19 cellular contexts compared by ENCODE assay signal in the genomic region with DNA sequence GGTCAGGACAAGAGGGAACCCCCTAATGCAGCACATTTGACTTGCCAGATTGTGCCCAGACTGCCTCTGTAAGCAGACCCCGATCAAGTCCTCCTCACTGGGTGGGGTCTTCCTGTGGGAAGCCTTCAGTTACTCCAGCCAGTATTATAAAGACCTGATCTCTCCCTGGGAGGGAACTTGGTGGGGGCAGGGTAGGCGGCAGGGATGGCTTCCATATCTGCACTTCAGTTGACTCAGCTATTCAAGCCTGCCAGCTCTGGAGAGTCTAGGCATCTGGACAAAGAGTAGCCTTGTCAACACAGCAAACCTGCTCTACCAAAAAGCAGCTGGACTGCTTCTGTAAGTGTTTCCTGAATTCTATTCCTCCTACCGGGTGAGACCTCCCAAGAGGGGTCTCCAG. TPM values are rescaled to one million over a fixed set of nuclear protein-coding genes. Genes with fewer than 3 reads are reported as not detected.
DNase-seq lines count a peak whose midpoint lies in the region; ATAC-seq lines count a peak whose summit lies in the region.
"Had no signal": no experiment of that assay in that cellular context is flagged by ENCODE, and none has a peak within 500 bp of the region (broad histone marks: within the 10 kb centered on the region; RNA-seq: fewer than 3 reads in every experiment).

No MANE protein-coding gene starts in this region.

- CTCF ChIA-PET in activated CD4-positive, alpha-beta T cell treated with anti-CD3 and anti-CD28 coated beads, Interleukin-2, amount 10 ng/mL, durations not matched to agents 7 days and 5 days (lab: Charles Lee) = interaction anchor here (1.5 to 1.7 kb wide), 4 partner anchors 10 to 74 kb away, joined by 4 to 8 read pairs (median 5); no protein-coding TSS in a partner anchor
- CTCF ChIA-PET in activated CD4-positive, alpha-beta T cell treated with anti-CD3 and anti-CD28 coated beads for 36 hours (lab: Charles Lee) = interaction anchor here (0.9 to 1.7 kb wide), 3 partner anchors 14 to 46 kb away, joined by 3 to 6 read pairs (median 5); no protein-coding TSS in a partner anchor

- no peaks in the 10 kb centered on the region for H3K9me3 ChIP-seq in SJCRH30 (replicated peaks)

- ATAC-seq in activated CD4-positive, alpha-beta T cell treated with anti-CD3 and anti-CD28 coated beads for 36 hours = no peak
- ATAC-seq in effector memory CD8-positive, alpha-beta T cell (replicated peaks) = no peak
- ATAC-seq in stimulated activated effector memory CD8-positive, alpha-beta T cell treated with anti-CD3 and anti-CD28 coated beads, Interleukin-12 subunit alpha, Interleukin-12 subunit beta, amount 100 ng/mL, for 72 hours = no peak
- ATAC-seq: HCT116 had no signal

- H3K27ac ChIP-seq in SJCRH30 = no peak overlapping the region

- no peak overlapping the region for H3K4me3 Mint-ChIP-seq in activated CD4-positive, alpha-beta T cell treated with anti-CD3 and anti-CD28 coated beads, Interleukin-2, amount 10 ng/mL, durations not matched to agents 7 days and 5 days
- H3K4me3 Mint-ChIP-seq in activated CD4-positive, alpha-beta T cell treated with anti-CD3 and anti-CD28 coated beads for 36 hours = no peak overlapping the region
- peak overlapping the region; percentile 1 to 61 for H3K4me3 Mint-ChIP-seq in effector memory CD8-positive, alpha-beta T cell
- H3K4me3 Mint-ChIP-seq in stimulated activated effector memory CD8-positive, alpha-beta T cell treated with anti-CD3 and anti-CD28 coated beads, Interleukin-12 subunit alpha, Interleukin-12 subunit beta, amount 100 ng/mL, for 72 hours = peak overlapping the region; percentile 53
- H3K4me3 Mint-ChIP-seq: activated B cell treated with CpG ODN at 0.5 μM for 24 hours, memory B cell had no signal

- peak overlapping the region; percentile 59 for H3K27ac Mint-ChIP-seq in activated CD4-positive, alpha-beta T cell treated with anti-CD3 and anti-CD28 coated beads, Interleukin-2, amount 10 ng/mL, durations not matched to agents 7 days and 5 days
- no peak overlapping the region for H3K27ac Mint-ChIP-seq in activated CD4-positive, alpha-beta T cell treated with anti-CD3 and anti-CD28 coated beads for 36 hours
- peak overlapping the region; percentile 1 to 90 for H3K27ac Mint-ChIP-seq in effector memory CD8-positive, alpha-beta T cell
- H3K27ac Mint-ChIP-seq in stimulated activated effector memory CD8-positive, alpha-beta T cell treated with anti-CD3 and anti-CD28 coated beads, Interleukin-12 subunit alpha, Interleukin-12 subunit beta, amount 100 ng/mL, for 72 hours = peak overlapping the region; percentile 91
- H3K27ac Mint-ChIP-seq: activated B cell treated with CpG ODN at 0.5 μM for 24 hours, memory B cell had no signal

- H3K36me3 Mint-ChIP-seq in activated CD4-positive, alpha-beta T cell treated with anti-CD3 and anti-CD28 coated beads, Interleukin-2, amount 10 ng/mL, durations not matched to agents 7 days and 5 days (ENCODE audit: low read depth) = peaks cover 19% of the 10 kb centered on the region
- H3K36me3 Mint-ChIP-seq in activated CD4-positive, alpha-beta T cell treated with anti-CD3 and anti-CD28 coated beads for 36 hours (ENCODE audit: low read depth) = no peaks in the 10 kb centered on the region
- H3K36me3 Mint-ChIP-seq in effector memory CD8-positive, alpha-beta T cell (ENCODE audit: insufficient read depth) = no peaks in the 10 kb centered on the region
- no peaks in the 10 kb centered on the region for H3K36me3 Mint-ChIP-seq in stimulated activated effector memory CD8-positive, alpha-beta T cell treated with anti-CD3 and anti-CD28 coated beads, Interleukin-12 subunit alpha, Interleukin-12 subunit beta, amount 100 ng/mL, for 72 hours
- H3K36me3 Mint-ChIP-seq: memory B cell had no signal

- DNase-seq in activated CD4-positive, alpha-beta T cell treated with anti-CD3 and anti-CD28 coated beads, Interleukin-2, amount 10 ng/mL, durations not matched to agents 7 days and 5 days = no peak
- no peak for DNase-seq in activated CD4-positive, alpha-beta T cell treated with anti-CD3 and anti-CD28 coated beads for 36 hours
- DNase-seq in NCI-H2029 (lab: John Stamatoyannopoulos, UW) (peak; percentile 93), SJCRH30 (no peak), COR-L47 (lab: John Stamatoyannopoulos, UW) (no peak), G401 (ENCODE audit: low spot score) (no peak)
- no peak for DNase-seq in effector memory CD8-positive, alpha-beta T cell
- DNase-seq in stimulated activated effector memory CD8-positive, alpha-beta T cell treated with anti-CD3 and anti-CD28 coated beads, Interleukin-12 subunit alpha, Interleukin-12 subunit beta, amount 100 ng/mL, for 72 hours (ENCODE audit: low spot score in 2 of 2) = no peak
- DNase-seq: activated B cell treated with CpG ODN at 0.5 μM for 24 hours, DMS 273 treated with DMSO at 0.1 percent for 48 hours, NCI-H2171, occipital lobe, small intestine had no signal

- no peaks in the 10 kb centered on the region for H3K36me3 ChIP-seq in SJCRH30

- in situ Hi-C loops in G401 (cut with HindIII; ENCODE audit: low sequenced_read_pairs) = no loop called here

- H3K4me1 Mint-ChIP-seq in activated CD4-positive, alpha-beta T cell treated with anti-CD3 and anti-CD28 coated beads, Interleukin-2, amount 10 ng/mL, durations not matched to agents 7 days and 5 days = peaks cover 60% of the 10 kb centered on the region
- H3K4me1 Mint-ChIP-seq in activated CD4-positive, alpha-beta T cell treated with anti-CD3 and anti-CD28 coated beads for 36 hours = peaks cover 33% of the 10 kb centered on the region
- peaks cover 29 to 42% of the 10 kb centered on the region in 2 donors for H3K4me1 Mint-ChIP-seq in effector memory CD8-positive, alpha-beta T cell (ENCODE audit: low read depth in 2 of 2)
- H3K4me1 Mint-ChIP-seq in stimulated activated effector memory CD8-positive, alpha-beta T cell treated with anti-CD3 and anti-CD28 coated beads, Interleukin-12 subunit alpha, Interleukin-12 subunit beta, amount 100 ng/mL, for 72 hours = peaks cover 40% of the 10 kb centered on the region

- peaks cover 22% of the 10 kb centered on the region for H3K27me3 Mint-ChIP-seq in activated CD4-positive, alpha-beta T cell treated with anti-CD3 and anti-CD28 coated beads, Interleukin-2, amount 10 ng/mL, durations not matched to agents 7 days and 5 days
- H3K27me3 Mint-ChIP-seq in activated CD4-positive, alpha-beta T cell treated with anti-CD3 and anti-CD28 coated beads for 36 hours = no peaks in the 10 kb centered on the region
- H3K27me3 Mint-ChIP-seq in effector memory CD8-positive, alpha-beta T cell = peaks cover 0 to 4% of the 10 kb centered on the region in 2 donors
- H3K27me3 Mint-ChIP-seq: activated B cell treated with CpG ODN at 0.5 μM for 24 hours, memory B cell had no signal

- intact Hi-C loops in activated CD4-positive, alpha-beta T cell treated with anti-CD3 and anti-CD28 coated beads for 36 hours (cut with DNase I, micrococcal nuclease) = no loop called here

- H3K4me3 ChIP-seq in SJCRH30 = no peak overlapping the region

- POLR2A ChIA-PET in activated CD4-positive, alpha-beta T cell treated with anti-CD3 and anti-CD28 coated beads, Interleukin-2, amount 10 ng/mL, durations not matched to agents 7 days and 5 days (lab: Charles Lee) = no interaction called here
- POLR2A ChIA-PET in activated CD4-positive, alpha-beta T cell treated with anti-CD3 and anti-CD28 coated beads for 36 hours (lab: Charles Lee) = no interaction called here

- H3K4me1 ChIP-seq in SJCRH30 = no peaks in the 10 kb centered on the region

- peaks cover 12% of the 10 kb centered on the region for H3K9me3 Mint-ChIP-seq in activated CD4-positive, alpha-beta T cell treated with anti-CD3 and anti-CD28 coated beads, Interleukin-2, amount 10 ng/mL, durations not matched to agents 7 days and 5 days
- no peaks in the 10 kb centered on the region for H3K9me3 Mint-ChIP-seq in activated CD4-positive, alpha-beta T cell treated with anti-CD3 and anti-CD28 coated beads for 36 hours (ENCODE audit: low read depth)
- peaks cover 0 to 1% of the 10 kb centered on the region in 2 donors for H3K9me3 Mint-ChIP-seq in effector memory CD8-positive, alpha-beta T cell
- no peaks in the 10 kb centered on the region for H3K9me3 Mint-ChIP-seq in stimulated activated effector memory CD8-positive, alpha-beta T cell treated with anti-CD3 and anti-CD28 coated beads, Interleukin-12 subunit alpha, Interleukin-12 subunit beta, amount 100 ng/mL, for 72 hours
- H3K9me3 Mint-ChIP-seq: activated B cell treated with CpG ODN at 0.5 μM for 24 hours, memory B cell had no signal

- no peaks in the 10 kb centered on the region for H3K27me3 ChIP-seq in SJCRH30

RNA-seq across cellular contexts. Expression of a gene that starts 21.0 kb away (rescaled TPM):
- total RNA-seq in activated CD4-positive, alpha-beta T cell treated with anti-CD3 and anti-CD28 coated beads, Interleukin-2, amount 10 ng/mL, durations not matched to agents 7 days and 5 days = 10 to 100 TPM; 34.0 to 35.1 TPM
- 10 to 100 TPM; 23.0 to 24.8 TPM for total RNA-seq in activated CD4-positive, alpha-beta T cell treated with anti-CD3 and anti-CD28 coated beads for 36 hours
- total RNA-seq in SJCRH30 (2014; rRNA removed; shearing (Covaris generic)) = 29.9 and 31.4 TPM in 2 replicates
- 38.0 and 41.6 TPM in 2 replicates for total RNA-seq in G401 (2014; rRNA removed; shearing (Covaris generic))

RNA-seq across cellular contexts. Expression of a gene that starts 32.7 kb away (rescaled TPM):
- total RNA-seq in activated CD4-positive, alpha-beta T cell treated with anti-CD3 and anti-CD28 coated beads, Interleukin-2, amount 10 ng/mL, durations not matched to agents 7 days and 5 days = 1 to 10 TPM in 1 of 2 experiments, under 1 TPM in 1; 0.74 to 1.9 TPM
- under 1 TPM; 0.75 to 0.77 TPM for total RNA-seq in activated CD4-positive, alpha-beta T cell treated with anti-CD3 and anti-CD28 coated beads for 36 hours
- not detected in 2 replicates for total RNA-seq in SJCRH30 (2014; rRNA removed; shearing (Covaris generic))
- not detected in 2 replicates for total RNA-seq in G401 (2014; rRNA removed; shearing (Covaris generic))
- total RNA-seq: activated B cell treated with CpG ODN at 0.5 μM for 24 hours, fibroblast of villous mesenchyme, M059J, occipital lobe, OCI-LY7, subcutaneous adipose tissue had no signal

RNA-seq across cellular contexts. Expression of a gene that starts 44.3 kb away (rescaled TPM):
- 1,000 to 10,000 TPM; 1,760 to 1,774 TPM for total RNA-seq in activated CD4-positive, alpha-beta T cell treated with anti-CD3 and anti-CD28 coated beads, Interleukin-2, amount 10 ng/mL, durations not matched to agents 7 days and 5 days
- 1,000 to 10,000 TPM; 2,498 to 3,023 TPM for total RNA-seq in activated CD4-positive, alpha-beta T cell treated with anti-CD3 and anti-CD28 coated beads for 36 hours
- 1,936 and 2,046 TPM in 2 replicates for total RNA-seq in SJCRH30 (2014; rRNA removed; shearing (Covaris generic))
- total RNA-seq in G401 (2014; rRNA removed; shearing (Covaris generic)) = 2,014 and 2,296 TPM in 2 replicates

Comparison
In these comparisons a context has a peak if more than half of its experiments do, and no peak if none do; other contexts are left out.
1. H3K4me3 Mint-ChIP-seq: peak in effector memory CD8-positive, alpha-beta T cell (2 of 2) and stimulated activated effector memory CD8-positive, alpha-beta T cell treated with anti-CD3 and anti-CD28 coated beads, Interleukin-12 subunit alpha, Interleukin-12 subunit beta, amount 100 ng/mL, for 72 hours (single experiment); none in activated CD4-positive, alpha-beta T cell treated with anti-CD3 and anti-CD28 coated beads, Interleukin-2, amount 10 ng/mL, durations not matched to agents 7 days and 5 days (single experiment) and activated CD4-positive, alpha-beta T cell treated with anti-CD3 and anti-CD28 coated beads for 36 hours (single experiment).